ENCODE assay signal across 8 cellular contexts in genomic region chr20:21099653-21100589, GRCh38.
DNase-seq lines count a peak whose midpoint lies in the region; ATAC-seq lines count a peak whose summit lies in the region.

No MANE protein-coding gene starts in this region.

- intact Hi-C loops in head of caudate nucleus (cut with DNase I): no loop called here

- peaks cover 50% of the 10 kb centered on the region for H3K27me3 ChIP-seq in rectal smooth muscle tissue (ENCODE audit: control insufficient read depth, insufficient read depth, low read length)

- H3K9ac ChIP-seq in rectal smooth muscle tissue (ENCODE audit: low read length): no peak overlapping the region

- ATAC-seq in GM21717 (IDR thresholded peaks at IDR 0.05; ENCODE audit: unreplicated experiment) (peak; percentile 45), HG03039 (IDR thresholded peaks at IDR 0.05; ENCODE audit: unreplicated experiment) (no peak)

- H3K27ac ChIP-seq in rectal smooth muscle tissue (ENCODE audit: low read depth, low read length): no peak overlapping the region

- peaks cover 2% of the 10 kb centered on the region for H3K4me1 ChIP-seq in rectal smooth muscle tissue (ENCODE audit: control insufficient read depth, insufficient read depth, low read length)

- DNase-seq in DMS 273 treated with DMSO at 0.1 percent for 48 hours (lab: John Stamatoyannopoulos, UW) (peak; percentile 19), NCI-H2171 (lab: John Stamatoyannopoulos, UW) (peak; percentile 16), activated T-cell treated with anti-CD3 and anti-CD28 coated beads for 48 hours (ENCODE audit: low read depth) (peak; percentile 47), head of caudate nucleus (peak in 38 of 42 donors; percentile 13 to 81 (median 48)), glomerular visceral epithelial cell (ENCODE audit: extremely low spot score) (no peak)

- no peaks in the 10 kb centered on the region for H3K36me3 ChIP-seq in rectal smooth muscle tissue (ENCODE audit: control insufficient read depth, insufficient read depth, low read length)

- H3K4me3 ChIP-seq in rectal smooth muscle tissue (ENCODE audit: low read length): peak overlapping the region; percentile 62
